In the genomic region with DNA sequence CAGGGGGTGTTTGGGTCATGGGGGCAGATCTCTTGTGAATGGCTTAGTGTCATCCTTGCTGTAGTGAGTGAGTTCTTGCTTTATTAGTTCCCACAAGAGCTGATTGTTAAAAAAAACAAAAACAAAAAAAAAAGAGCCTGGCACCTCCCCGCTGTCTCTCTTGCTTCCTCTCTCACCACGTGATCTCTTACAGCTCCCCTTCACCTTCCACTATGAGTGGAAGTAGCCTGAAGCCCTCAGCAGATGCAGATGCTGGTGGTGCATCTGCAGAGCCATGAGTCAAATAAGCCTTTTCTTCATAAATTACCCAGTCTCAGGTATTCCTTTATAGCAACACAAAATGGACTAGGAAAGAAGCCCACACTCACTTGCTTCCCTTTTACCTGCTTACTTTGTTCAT, we compare ENCODE assay signal across 1 cellular context.
TF ChIP-seq lines count a peak whose summit lies in the region.

No MANE protein-coding gene starts in this region.

TF ChIP-seq in GM23338, 12 proteins besides CTCF, POLR2A, EP300 and RAD21 (continued from another document):
- TF ChIP-seq, protein P1, sequence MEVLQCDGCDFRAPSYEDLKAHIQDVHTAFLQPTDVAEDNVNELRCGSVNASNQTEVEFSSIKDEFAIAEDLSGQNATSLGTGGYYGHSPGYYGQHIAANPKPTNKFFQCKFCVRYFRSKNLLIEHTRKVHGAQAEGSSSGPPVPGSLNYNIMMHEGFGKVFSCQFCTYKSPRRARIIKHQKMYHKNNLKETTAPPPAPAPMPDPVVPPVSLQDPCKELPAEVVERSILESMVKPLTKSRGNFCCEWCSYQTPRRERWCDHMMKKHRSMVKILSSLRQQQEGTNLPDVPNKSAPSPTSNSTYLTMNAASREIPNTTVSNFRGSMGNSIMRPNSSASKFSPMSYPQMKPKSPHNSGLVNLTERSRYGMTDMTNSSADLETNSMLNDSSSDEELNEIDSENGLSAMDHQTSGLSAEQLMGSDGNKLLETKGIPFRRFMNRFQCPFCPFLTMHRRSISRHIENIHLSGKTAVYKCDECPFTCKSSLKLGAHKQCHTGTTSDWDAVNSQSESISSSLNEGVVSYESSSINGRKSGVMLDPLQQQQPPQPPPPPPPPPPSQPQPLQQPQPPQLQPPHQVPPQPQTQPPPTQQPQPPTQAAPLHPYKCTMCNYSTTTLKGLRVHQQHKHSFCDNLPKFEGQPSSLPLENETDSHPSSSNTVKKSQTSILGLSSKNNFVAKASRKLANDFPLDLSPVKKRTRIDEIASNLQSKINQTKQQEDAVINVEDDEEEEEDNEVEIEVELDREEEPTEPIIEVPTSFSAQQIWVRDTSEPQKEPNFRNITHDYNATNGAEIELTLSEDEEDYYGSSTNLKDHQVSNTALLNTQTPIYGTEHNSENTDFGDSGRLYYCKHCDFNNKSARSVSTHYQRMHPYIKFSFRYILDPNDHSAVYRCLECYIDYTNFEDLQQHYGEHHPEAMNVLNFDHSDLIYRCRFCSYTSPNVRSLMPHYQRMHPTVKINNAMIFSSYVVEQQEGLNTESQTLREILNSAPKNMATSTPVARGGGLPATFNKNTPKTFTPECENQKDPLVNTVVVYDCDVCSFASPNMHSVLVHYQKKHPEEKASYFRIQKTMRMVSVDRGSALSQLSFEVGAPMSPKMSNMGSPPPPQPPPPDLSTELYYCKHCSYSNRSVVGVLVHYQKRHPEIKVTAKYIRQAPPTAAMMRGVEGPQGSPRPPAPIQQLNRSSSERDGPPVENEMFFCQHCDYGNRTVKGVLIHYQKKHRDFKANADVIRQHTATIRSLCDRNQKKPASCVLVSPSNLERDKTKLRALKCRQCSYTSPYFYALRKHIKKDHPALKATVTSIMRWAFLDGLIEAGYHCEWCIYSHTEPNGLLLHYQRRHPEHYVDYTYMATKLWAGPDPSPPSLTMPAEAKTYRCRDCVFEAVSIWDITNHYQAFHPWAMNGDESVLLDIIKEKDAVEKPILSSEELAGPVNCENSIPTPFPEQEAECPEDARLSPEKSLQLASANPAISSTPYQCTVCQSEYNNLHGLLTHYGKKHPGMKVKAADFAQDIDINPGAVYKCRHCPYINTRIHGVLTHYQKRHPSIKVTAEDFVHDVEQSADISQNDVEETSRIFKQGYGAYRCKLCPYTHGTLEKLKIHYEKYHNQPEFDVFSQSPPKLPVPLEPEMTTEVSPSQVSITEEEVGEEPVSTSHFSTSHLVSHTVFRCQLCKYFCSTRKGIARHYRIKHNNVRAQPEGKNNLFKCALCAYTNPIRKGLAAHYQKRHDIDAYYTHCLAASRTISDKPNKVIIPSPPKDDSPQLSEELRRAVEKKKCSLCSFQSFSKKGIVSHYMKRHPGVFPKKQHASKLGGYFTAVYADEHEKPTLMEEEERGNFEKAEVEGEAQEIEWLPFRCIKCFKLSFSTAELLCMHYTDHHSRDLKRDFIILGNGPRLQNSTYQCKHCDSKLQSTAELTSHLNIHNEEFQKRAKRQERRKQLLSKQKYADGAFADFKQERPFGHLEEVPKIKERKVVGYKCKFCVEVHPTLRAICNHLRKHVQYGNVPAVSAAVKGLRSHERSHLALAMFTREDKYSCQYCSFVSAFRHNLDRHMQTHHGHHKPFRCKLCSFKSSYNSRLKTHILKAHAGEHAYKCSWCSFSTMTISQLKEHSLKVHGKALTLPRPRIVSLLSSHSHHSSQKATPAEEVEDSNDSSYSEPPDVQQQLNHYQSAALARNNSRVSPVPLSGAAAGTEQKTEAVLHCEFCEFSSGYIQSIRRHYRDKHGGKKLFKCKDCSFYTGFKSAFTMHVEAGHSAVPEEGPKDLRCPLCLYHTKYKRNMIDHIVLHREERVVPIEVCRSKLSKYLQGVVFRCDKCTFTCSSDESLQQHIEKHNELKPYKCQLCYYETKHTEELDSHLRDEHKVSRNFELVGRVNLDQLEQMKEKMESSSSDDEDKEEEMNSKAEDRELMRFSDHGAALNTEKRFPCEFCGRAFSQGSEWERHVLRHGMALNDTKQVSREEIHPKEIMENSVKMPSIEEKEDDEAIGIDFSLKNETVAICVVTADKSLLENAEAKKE (CRISPR knock-in tag; IDR thresholded peaks at IDR 0.05): no peak
- TF ChIP-seq EZH2 (IDR thresholded peaks at IDR 0.05; ENCODE audit: low read depth, unreplicated experiment): no peak
